Comparison of ENCODE assay signal across 8 cellular contexts in genomic region chr7:1664711-1665591, GRCh38. TPM values are rescaled to one million over a fixed set of nuclear protein-coding genes. Genes with fewer than 3 reads are reported as not detected.
DNase-seq lines count a peak whose midpoint lies in the region; ATAC-seq and TF ChIP-seq lines count a peak whose summit lies in the region.

No MANE protein-coding gene starts in this region.

- DNase-seq in AG08395 (ENCODE audit: low spot score): peak; percentile 75
- peak; percentile 78 for DNase-seq in GM23248
- peak; percentile 23 to 67 (median 67) for DNase-seq in Peyer's patch
- DNase-seq in adipocyte (ENCODE audit: low read depth): peak; percentile 90
- peak; percentile 70 to 71 for DNase-seq in heart right ventricle
- peak; percentile 11 for DNase-seq in pulmonary artery endothelial cell (ENCODE audit: low read depth, low spot score)

- H3K4me3 ChIP-seq in GM23248 (peak overlapping the region; percentile 78), Peyer's patch (peak overlapping the region; percentile 28 to 56 (median 49)), adipocyte (ENCODE audit: low read length) (peak overlapping the region; percentile 78), heart right ventricle (peak overlapping the region; percentile 57 to 75 (median 72))

- H3K4me1 ChIP-seq in GM23248 (ENCODE audit: insufficient read depth) (peaks cover 5% of the 10 kb centered on the region; the same call in 1 of the 2 replicates), Peyer's patch (peaks cover 0 to 45% (median 33%) of the 10 kb centered on the region in 4 donors), adipocyte (ENCODE audit: control insufficient read depth, insufficient read depth, low read length) (peaks cover 2% of the 10 kb centered on the region), heart right ventricle (peaks cover 18 to 55% (median 46%) of the 10 kb centered on the region in 9 donors)

- H3K9me2 ChIP-seq in GM23248 (ENCODE audit: insufficient read depth): no peaks in the 10 kb centered on the region

- no peaks in the 10 kb centered on the region for H3K9me3 ChIP-seq in GM23248 (ENCODE audit: low read depth)
- no peaks in the 10 kb centered on the region for H3K9me3 ChIP-seq in Peyer's patch
- H3K9me3 ChIP-seq in adipocyte (ENCODE audit: control insufficient read depth, low read length): no peaks in the 10 kb centered on the region
- peaks cover 0 to 5% (median 0%) of the 10 kb centered on the region in 11 donors for H3K9me3 ChIP-seq in heart right ventricle

- ATAC-seq in heart right ventricle (peak; percentile 28 to 60 (median 50)), HG03439 (IDR thresholded peaks at IDR 0.05; ENCODE audit: unreplicated experiment) (no peak), HG02938 (IDR thresholded peaks at IDR 0.05; ENCODE audit: unreplicated experiment) (no peak)

- intact Hi-C loops in heart right ventricle (cut with DNase I): loop anchor here in 8 of 10 donors (2.0 to 10.0 kb wide), 9 partner anchors 77 to 680 kb away; no protein-coding TSS in a partner anchor

- no peaks in the 10 kb centered on the region for H4K20me1 ChIP-seq in GM23248 (ENCODE audit: insufficient read depth)

- TF ChIP-seq CTCF in Peyer's patch (IDR thresholded peaks at IDR 0.05): peak; percentile 5 to 60 (median 43)
- TF ChIP-seq CTCF in heart right ventricle (IDR thresholded peaks at IDR 0.05): peak; percentile 37 to 88 (median 72)

- H3K4me2 ChIP-seq in GM23248 (ENCODE audit: unreplicated experiment): peak overlapping the region; percentile 64

- H3K36me3 ChIP-seq in GM23248 (ENCODE audit: low read depth) (no peaks in the 10 kb centered on the region), Peyer's patch (no peaks in the 10 kb centered on the region), adipocyte (ENCODE audit: control insufficient read depth, insufficient read depth, low read length, severe bottlenecking) (no peaks in the 10 kb centered on the region), heart right ventricle (no peaks in the 10 kb centered on the region)

- in situ Hi-C loops in GM23248 (cut with MboI): no loop called here

- H3K27ac ChIP-seq in GM23248 (no peak overlapping the region), Peyer's patch (peak overlapping the region in 2 of 4 donors; percentile 0 to 2), heart right ventricle (peak overlapping the region; percentile 58 to 92 (median 82))

- 0 to 1% methylated on average over 29 to 81 of the region's 101 CpGs for WGBS in GM23248 (ENCODE audit: low coverage in 1 of 2, low lambda C conversion rate in 2 of 2, missing lambda C conversion rate in 2 of 2), 2 experiments
- WGBS in heart right ventricle, 2 donors: 1% methylated on average over 73 to 96 of the region's 101 CpGs

- H3K27me3 ChIP-seq in GM23248 (replicated peaks; ENCODE audit: insufficient read depth) (no peaks in the 10 kb centered on the region), Peyer's patch (peaks cover 0 to 50% of the 10 kb centered on the region in 2 donors), adipocyte (replicated peaks; ENCODE audit: control insufficient read depth, insufficient read depth, low read length) (peaks cover 7% of the 10 kb centered on the region), heart right ventricle (peaks cover 7 to 84% (median 21%) of the 10 kb centered on the region in 7 donors)

- peak overlapping the region; percentile 83 for H2AFZ ChIP-seq in GM23248

- H3F3A ChIP-seq in GM23248 (ENCODE audit: insufficient read depth): peaks cover 12% of the 10 kb centered on the region

- TF ChIP-seq POLR2A in Peyer's patch (IDR thresholded peaks at IDR 0.05): no peak

- no peaks in the 10 kb centered on the region for H3K79me2 ChIP-seq in GM23248 (ENCODE audit: insufficient read depth)

- H3K9ac ChIP-seq in GM23248 (peak overlapping the region; percentile 85), adipocyte (ENCODE audit: low read length) (peak overlapping the region; percentile 51)

RNA-seq across cellular contexts. Expression of gene ELFN1, which starts 5.1 kb away (rescaled TPM):
- 5.1 and 6.2 TPM in 2 replicates for total RNA-seq in GM23248 (2014; rRNA removed; shearing (Covaris generic))
- polyA plus RNA-seq in GM23248 (2016; fragmentation: Nextera tagmentation; extraction: Ambion mirVana) (0.13 and 0.19 TPM in 2 replicates), heart right ventricle (1 to 10 TPM; 3.0 to 5.7 TPM)
- total RNA-seq in Peyer's patch (under 1 TPM in 1 of 4 donors, not detected in 3; 0.80 TPM), heart right ventricle (1 to 10 TPM; 3.4 to 9.5 (median 6.4) TPM), pulmonary artery endothelial cell (0.79 and 1.2 TPM in 2 replicates)

Comparison
In these comparisons a context has a peak if more than half of its experiments do, and no peak if none do; other contexts are left out.
1. DNase-seq: peak in every context shown above with its lines; median percentile 90 in adipocyte; 78 in GM23248; 75 in AG08395; 70 in heart right ventricle; 67 in Peyer's patch; 11 in pulmonary artery endothelial cell.
2. ATAC-seq: peak in heart right ventricle (8 of 8); none in HG03439 (single experiment) and HG02938 (single experiment).
3. Peak in every context shown above with its lines, with median percentiles within 50 percentile points of each other: H3K4me3 ChIP-seq.